ENCODE assay signal across 12 cellular contexts in the genomic region with DNA sequence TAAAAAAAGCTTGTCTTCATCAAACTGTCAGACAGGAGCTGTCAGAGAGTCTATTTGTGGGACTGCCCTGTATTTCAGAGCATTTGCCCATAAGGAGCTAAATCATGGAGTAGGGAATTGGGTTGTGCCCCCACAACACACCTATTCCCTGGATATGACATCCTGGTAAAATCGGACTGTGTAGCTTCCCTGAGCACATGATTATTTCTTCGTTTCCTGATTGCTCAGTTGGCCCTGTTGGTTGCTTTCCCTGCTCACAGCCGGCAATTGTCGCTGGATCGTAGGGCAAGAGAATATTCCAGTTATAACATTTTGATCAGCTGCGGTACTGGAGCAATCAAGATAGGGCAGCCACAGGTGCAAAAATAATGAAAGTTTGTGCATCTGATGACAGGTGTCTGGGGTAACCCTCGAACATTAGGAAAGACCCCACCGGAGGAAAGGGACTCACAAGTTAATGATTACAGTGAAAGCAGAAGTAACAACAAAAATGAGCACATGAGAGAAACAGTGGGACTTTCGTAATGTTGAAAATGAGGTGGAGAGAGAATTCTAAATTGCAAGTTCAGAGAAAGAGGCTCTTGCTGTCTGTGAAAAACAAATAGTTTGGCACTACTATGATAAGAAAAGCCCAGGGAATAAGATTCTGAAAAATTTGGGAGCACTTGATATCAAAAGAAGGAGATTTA. TPM values are rescaled to one million over a fixed set of nuclear protein-coding genes. Genes with fewer than 3 reads are reported as not detected.
DNase-seq lines count a peak whose midpoint lies in the region; ATAC-seq and TF ChIP-seq lines count a peak whose summit lies in the region.
"Had no signal": no experiment of that assay in that cellular context is flagged by ENCODE, and none has a peak within 500 bp of the region (broad histone marks: within the 10 kb centered on the region; RNA-seq: fewer than 3 reads in every experiment).

No MANE protein-coding gene starts in this region.

- DNase-seq in foreskin keratinocyte (no peak), AG08395 (ENCODE audit: low spot score) (no peak), DMS114 treated with DMSO at 0.1 percent for 48 hours (lab: John Stamatoyannopoulos, UW; ENCODE audit: unreplicated experiment) (no peak), germinal center (ENCODE audit: low spot score) (no peak), ascending aorta (ENCODE audit: low spot score in 2 of 2) (no peak)
- DNase-seq: midbrain; stimulated activated CD4-positive, alpha-beta T cell treated with anti-CD3 and anti-CD28 coated beads, Interleukin-1b, Interleukin-23, amount 100 ng/mL, for 48 hours; T-cell had no signal

- H3K36me3 ChIP-seq in ascending aorta: no peaks in the 10 kb centered on the region
- H3K36me3 ChIP-seq: esophagus muscularis mucosa had no signal

- no peak overlapping the region for H3K4me3 ChIP-seq in ascending aorta
- H3K4me3 ChIP-seq: esophagus muscularis mucosa had no signal

- intact Hi-C loops in ascending aorta (cut with DNase I): no loop called here

- ATAC-seq in GM19468 (IDR thresholded peaks at IDR 0.05; ENCODE audit: extremely low read depth, unreplicated experiment) (peak; percentile 22), HG03342 (IDR thresholded peaks at IDR 0.05; ENCODE audit: unreplicated experiment) (peak; percentile 61), foreskin keratinocyte (peak; percentile 23)
- ATAC-seq: T-cell had no signal

- H3K4me1 ChIP-seq in foreskin keratinocyte (peaks cover 29% of the 10 kb centered on the region), ascending aorta (no peaks in the 10 kb centered on the region)
- H3K4me1 ChIP-seq: esophagus muscularis mucosa had no signal

- H3K9me3 ChIP-seq in ascending aorta: no peaks in the 10 kb centered on the region
- H3K9me3 ChIP-seq: esophagus muscularis mucosa had no signal

- H3K27me3 ChIP-seq in foreskin keratinocyte (no peaks in the 10 kb centered on the region), ascending aorta (no peaks in the 10 kb centered on the region)
- H3K27me3 ChIP-seq: esophagus muscularis mucosa had no signal

- TF ChIP-seq CTCF in C4-2B (conservative IDR thresholded peaks at IDR 0.05) (no peak), foreskin keratinocyte (conservative IDR thresholded peaks at IDR 0.05) (no peak), ascending aorta (IDR thresholded peaks at IDR 0.05) (no peak)

- peak overlapping the region; percentile 76 for H3K27ac ChIP-seq in C4-2B
- peak overlapping the region; percentile 6 for H3K27ac ChIP-seq in foreskin keratinocyte
- no peak overlapping the region for H3K27ac ChIP-seq in ascending aorta
- H3K27ac ChIP-seq: esophagus muscularis mucosa had no signal

RNA-seq across cellular contexts. Expression of a gene that starts 0.5 kb away (rescaled TPM):
- total RNA-seq in foreskin keratinocyte (0.07 TPM in 2 replicates), ascending aorta (not detected)
- polyA plus RNA-seq in foreskin keratinocyte: 0.01 TPM in 1 of 2 replicates, not detected in the other
- total RNA-seq: T-cell had no signal

Comparison
In these comparisons a context has a peak if more than half of its experiments do, and no peak if none do; other contexts are left out.
1. H3K27ac ChIP-seq: peak in C4-2B (single experiment) and foreskin keratinocyte (single experiment); none in ascending aorta (0 of 2).
2. Peak in every context shown above with its lines, with median percentiles within 50 percentile points of each other: ATAC-seq.